21 cellular contexts compared by ENCODE assay signal in genomic region chr10:102020938-102021337, GRCh38. TPM values are rescaled to one million over a fixed set of nuclear protein-coding genes. Genes with fewer than 3 reads are reported as not detected.
A peak's percentile ranks its signal among the peaks of the same experiment; 100 is the strongest.
DNase-seq lines count a peak whose midpoint lies in the region; ATAC-seq lines count a peak whose summit lies in the region.
"Had no signal": no experiment of that assay in that cellular context is flagged by ENCODE, and none has a peak within 500 bp of the region (broad histone marks: within the 10 kb centered on the region; RNA-seq: fewer than 3 reads in every experiment).

No MANE protein-coding gene starts in this region.

- peaks cover 34% of the 10 kb centered on the region for H3K36me3 Mint-ChIP-seq in activated CD8-positive, alpha-beta memory T cell treated with anti-CD3 and anti-CD28 coated beads, Interleukin-2, amount 10 ng/mL, durations not matched to agents 7 days and 5 days
- H3K36me3 Mint-ChIP-seq in T-helper 1 cell treated with Interleukin-12 subunit alpha and Interleukin-12 subunit beta and Interleukin-4 antibody, amounts not matched to agents 30 μg/mL and 1 μg/mL, for 36 hours (ENCODE audit: low read depth): peaks cover 30% of the 10 kb centered on the region
- H3K36me3 Mint-ChIP-seq in activated naive CD8-positive, alpha-beta T cell treated with anti-CD3 and anti-CD28 coated beads, Interleukin-2, amount 10 ng/mL, durations not matched to agents 7 days and 5 days: peaks cover 24% of the 10 kb centered on the region

- peak; percentile 64 for DNase-seq in activated CD8-positive, alpha-beta memory T cell treated with anti-CD3 and anti-CD28 coated beads, Interleukin-2, amount 10 ng/mL, durations not matched to agents 7 days and 5 days
- DNase-seq in activated CD8-positive, alpha-beta memory T cell treated with anti-CD3 and anti-CD28 coated beads for 24 hours: no peak
- peak; percentile 45 for DNase-seq in Jurkat, Clone E6-1 (ENCODE audit: low read depth, low spot score)
- DNase-seq in activated naive CD8-positive, alpha-beta T cell treated with anti-CD3 and anti-CD28 coated beads, Interleukin-2, amount 10 ng/mL, durations not matched to agents 7 days and 5 days: no peak
- no peak for DNase-seq in EL
- DNase-seq: GF-D8, KG1, NCI-H1092 treated with DMSO at 0.1 percent for 48 hours, NCI-H146, NCI-H2029, NCI-H2227 treated with DMSO at 0.1 percent for 48 hours, NCI-H510A treated with DMSO at 0.1 percent for 48 hours, NCI-H748 treated with DMSO at 0.1 percent for 48 hours, OCI-M1, Right ventricle myocardium superior had no signal

- peaks cover 2% of the 10 kb centered on the region for H3K4me1 Mint-ChIP-seq in activated CD8-positive, alpha-beta memory T cell treated with anti-CD3 and anti-CD28 coated beads, Interleukin-2, amount 10 ng/mL, durations not matched to agents 7 days and 5 days
- H3K4me1 Mint-ChIP-seq in T-helper 1 cell treated with Interleukin-12 subunit alpha and Interleukin-12 subunit beta and Interleukin-4 antibody, amounts not matched to agents 30 μg/mL and 1 μg/mL, for 36 hours (ENCODE audit: low read depth): peaks cover 3% of the 10 kb centered on the region
- H3K4me1 Mint-ChIP-seq in activated naive CD8-positive, alpha-beta T cell treated with anti-CD3 and anti-CD28 coated beads, Interleukin-2, amount 10 ng/mL, durations not matched to agents 7 days and 5 days: peaks cover 3% of the 10 kb centered on the region
- H3K4me1 Mint-ChIP-seq: B cell had no signal

- peak; percentile 51 for ATAC-seq in activated CD8-positive, alpha-beta memory T cell treated with anti-CD3 and anti-CD28 coated beads, Interleukin-2, amount 10 ng/mL, durations not matched to agents 7 days and 5 days
- no peak for ATAC-seq in activated naive CD8-positive, alpha-beta T cell treated with anti-CD3 and anti-CD28 coated beads, Interleukin-2, amount 10 ng/mL, durations not matched to agents 7 days and 5 days (ENCODE audit: low read depth)
- ATAC-seq in GM18907 (IDR thresholded peaks at IDR 0.05; ENCODE audit: unreplicated experiment): no peak
- ATAC-seq: A549, HCT116 had no signal

- H3K27ac Mint-ChIP-seq in activated CD8-positive, alpha-beta memory T cell treated with anti-CD3 and anti-CD28 coated beads, Interleukin-2, amount 10 ng/mL, durations not matched to agents 7 days and 5 days: no peak overlapping the region
- H3K27ac Mint-ChIP-seq in T-helper 1 cell treated with Interleukin-12 subunit alpha and Interleukin-12 subunit beta and Interleukin-4 antibody, amounts not matched to agents 30 μg/mL and 1 μg/mL, for 36 hours: peak overlapping the region; percentile 41
- H3K27ac Mint-ChIP-seq in activated naive CD8-positive, alpha-beta T cell treated with anti-CD3 and anti-CD28 coated beads, Interleukin-2, amount 10 ng/mL, durations not matched to agents 7 days and 5 days: peak overlapping the region; percentile 46
- H3K27ac Mint-ChIP-seq: B cell, CD14-positive monocyte had no signal

- H3K27me3 Mint-ChIP-seq in activated CD8-positive, alpha-beta memory T cell treated with anti-CD3 and anti-CD28 coated beads, Interleukin-2, amount 10 ng/mL, durations not matched to agents 7 days and 5 days: no peaks in the 10 kb centered on the region
- no peaks in the 10 kb centered on the region for H3K27me3 Mint-ChIP-seq in T-helper 1 cell treated with Interleukin-12 subunit alpha and Interleukin-12 subunit beta and Interleukin-4 antibody, amounts not matched to agents 30 μg/mL and 1 μg/mL, for 36 hours (ENCODE audit: low read depth)
- no peaks in the 10 kb centered on the region for H3K27me3 Mint-ChIP-seq in activated naive CD8-positive, alpha-beta T cell treated with anti-CD3 and anti-CD28 coated beads, Interleukin-2, amount 10 ng/mL, durations not matched to agents 7 days and 5 days
- H3K27me3 Mint-ChIP-seq: B cell had no signal

- H3K9me3 Mint-ChIP-seq in activated CD8-positive, alpha-beta memory T cell treated with anti-CD3 and anti-CD28 coated beads, Interleukin-2, amount 10 ng/mL, durations not matched to agents 7 days and 5 days (ENCODE audit: low read depth): peaks cover 3% of the 10 kb centered on the region
- H3K9me3 Mint-ChIP-seq in T-helper 1 cell treated with Interleukin-12 subunit alpha and Interleukin-12 subunit beta and Interleukin-4 antibody, amounts not matched to agents 30 μg/mL and 1 μg/mL, for 36 hours: peaks cover 3% of the 10 kb centered on the region
- peaks cover 3% of the 10 kb centered on the region for H3K9me3 Mint-ChIP-seq in activated naive CD8-positive, alpha-beta T cell treated with anti-CD3 and anti-CD28 coated beads, Interleukin-2, amount 10 ng/mL, durations not matched to agents 7 days and 5 days
- H3K9me3 Mint-ChIP-seq: CD14-positive monocyte had no signal

- H3K4me3 ChIP-seq in Jurkat, Clone E6-1 (ENCODE audit: low read length): no peak overlapping the region
- H3K4me3 ChIP-seq: A549 had no signal

- H3K4me3 Mint-ChIP-seq in activated CD8-positive, alpha-beta memory T cell treated with anti-CD3 and anti-CD28 coated beads, Interleukin-2, amount 10 ng/mL, durations not matched to agents 7 days and 5 days: no peak overlapping the region
- no peak overlapping the region for H3K4me3 Mint-ChIP-seq in T-helper 1 cell treated with Interleukin-12 subunit alpha and Interleukin-12 subunit beta and Interleukin-4 antibody, amounts not matched to agents 30 μg/mL and 1 μg/mL, for 36 hours
- H3K4me3 Mint-ChIP-seq in activated naive CD8-positive, alpha-beta T cell treated with anti-CD3 and anti-CD28 coated beads, Interleukin-2, amount 10 ng/mL, durations not matched to agents 7 days and 5 days: no peak overlapping the region
- H3K4me3 Mint-ChIP-seq: B cell, CD14-positive monocyte had no signal

- CTCF ChIA-PET in activated CD8-positive, alpha-beta memory T cell treated with anti-CD3 and anti-CD28 coated beads, Interleukin-2, amount 10 ng/mL, durations not matched to agents 7 days and 5 days (lab: Charles Lee): interaction anchor here (1.1 to 3.4 kb wide), 4 partner anchors 11 to 182 kb away, joined by 3 to 21 read pairs (median 6); no protein-coding TSS in a partner anchor

- POLR2A ChIA-PET in activated naive CD8-positive, alpha-beta T cell treated with anti-CD3 and anti-CD28 coated beads, Interleukin-2, amount 10 ng/mL, durations not matched to agents 7 days and 5 days (lab: Charles Lee): interaction anchor here (0.5 to 1.3 kb wide), 2 partner anchors 34 to 65 kb away, joined by 3 to 4 read pairs; no protein-coding TSS in a partner anchor

RNA-seq across cellular contexts. Expression of gene ARMH3, which starts 35.0 kb away (rescaled TPM):
- 10 to 100 TPM; 23.8 to 25.9 TPM for total RNA-seq in activated CD8-positive, alpha-beta memory T cell treated with anti-CD3 and anti-CD28 coated beads, Interleukin-2, amount 10 ng/mL, durations not matched to agents 7 days and 5 days
- polyA plus RNA-seq in Jurkat, Clone E6-1 (2012; ENCODE audit: insufficient read depth, insufficient read length): 11.3 TPM
- total RNA-seq in activated naive CD8-positive, alpha-beta T cell treated with anti-CD3 and anti-CD28 coated beads, Interleukin-2, amount 10 ng/mL, durations not matched to agents 7 days and 5 days: 10 to 100 TPM; 27.8 to 30.5 TPM

RNA-seq across cellular contexts. Expression of gene HPS6, which starts 44.2 kb away (rescaled TPM):
- total RNA-seq in activated CD8-positive, alpha-beta memory T cell treated with anti-CD3 and anti-CD28 coated beads, Interleukin-2, amount 10 ng/mL, durations not matched to agents 7 days and 5 days: 10 to 100 TPM; 26.1 to 29.6 TPM
- polyA plus RNA-seq in Jurkat, Clone E6-1 (2012; ENCODE audit: insufficient read depth, insufficient read length): 17.4 TPM
- total RNA-seq in activated naive CD8-positive, alpha-beta T cell treated with anti-CD3 and anti-CD28 coated beads, Interleukin-2, amount 10 ng/mL, durations not matched to agents 7 days and 5 days: 10 to 100 TPM; 23.8 to 25.8 TPM

Comparison
In these comparisons a context has a peak if more than half of its experiments do, and no peak if none do; other contexts are left out.
1. DNase-seq: peak in activated CD8-positive, alpha-beta memory T cell treated with anti-CD3 and anti-CD28 coated beads, Interleukin-2, amount 10 ng/mL, durations not matched to agents 7 days and 5 days (single experiment) and Jurkat, Clone E6-1 (single experiment); none in activated CD8-positive, alpha-beta memory T cell treated with anti-CD3 and anti-CD28 coated beads for 24 hours (single experiment), activated naive CD8-positive, alpha-beta T cell treated with anti-CD3 and anti-CD28 coated beads, Interleukin-2, amount 10 ng/mL, durations not matched to agents 7 days and 5 days (single experiment) and EL (single experiment).